34 cellular contexts compared by ENCODE assay signal in the genomic region with DNA sequence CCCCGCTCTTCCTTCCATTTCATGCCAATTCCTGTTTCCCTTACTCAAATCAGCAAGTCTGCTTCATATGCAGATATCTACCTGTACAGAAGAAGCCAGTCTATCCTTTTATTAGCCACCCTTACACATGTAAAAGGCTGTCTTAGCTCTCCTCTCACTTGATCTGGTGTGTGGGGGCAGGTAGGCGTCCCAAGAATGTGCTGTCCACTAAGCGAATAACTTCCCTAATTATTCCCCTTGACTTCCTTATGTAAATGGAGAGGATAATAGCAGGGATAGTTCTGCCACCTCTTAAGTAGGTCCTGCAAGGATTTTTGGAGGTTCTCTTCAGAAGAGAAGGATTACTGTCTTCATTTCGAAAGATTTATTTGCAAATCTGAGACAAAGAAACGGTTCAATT.
"Had no signal": no experiment of that assay in that cellular context is flagged by ENCODE, and none has a peak within 500 bp of the region (broad histone marks: within the 10 kb centered on the region; RNA-seq: fewer than 3 reads in every experiment).

No MANE protein-coding gene starts in this region.

- H3K27ac ChIP-seq: Peyer's patch, RWPE1, SJCRH30, SK-N-MC had no signal

- H3K36me3 ChIP-seq: MG63, Peyer's patch, SJCRH30 had no signal

- ATAC-seq: PC-3, Right ventricle myocardium inferior, SK-N-SH treated with all-trans-retinoic acid at 6 μM for 48 hours, T-cell had no signal

- H3K27me3 ChIP-seq: MG63, Peyer's patch, SJCRH30 had no signal

- H3K4me1 Mint-ChIP-seq: T-cell had no signal

- H3K9me3 Mint-ChIP-seq: T-cell had no signal

- H3K4me1 ChIP-seq: Peyer's patch, SJCRH30 had no signal

- H3K4me3 ChIP-seq: MG63, Peyer's patch, SJCRH30, SK-N-MC had no signal

- DNase-seq: Kasumi-1, MG63, NCI-H1048, NCI-H1092 treated with DMSO at 0.1 percent for 48 hours, NCI-H1105 treated with DMSO at 0.1 percent for 48 hours, NCI-H1417, NCI-H1436, NCI-H146, NCI-H1694, NCI-H187, NCI-H1930, NCI-H2029 treated with DMSO at 0.1 percent for 48 hours, NCI-H2081 treated with DMSO at 0.1 percent for 48 hours, NCI-H2107, NCI-H2171, NCI-H226, NCI-H446 treated with DMSO at 0.1 percent for 48 hours, NCI-H510A, NCI-H524, NCI-H526, NCI-H69, NCI-H748 treated with DMSO at 0.1 percent for 48 hours, NCI-H82, OCI-M1, PC-3, Peyer's patch, SHP77, SIG-M5, SJCRH30, T-cell had no signal

- H3K27ac Mint-ChIP-seq: T-cell had no signal

- H3K4me3 Mint-ChIP-seq: T-cell had no signal

- H3K27me3 Mint-ChIP-seq: T-cell had no signal

- H3K9me3 ChIP-seq: MG63, Peyer's patch, SJCRH30 had no signal
